In the genomic region with DNA sequence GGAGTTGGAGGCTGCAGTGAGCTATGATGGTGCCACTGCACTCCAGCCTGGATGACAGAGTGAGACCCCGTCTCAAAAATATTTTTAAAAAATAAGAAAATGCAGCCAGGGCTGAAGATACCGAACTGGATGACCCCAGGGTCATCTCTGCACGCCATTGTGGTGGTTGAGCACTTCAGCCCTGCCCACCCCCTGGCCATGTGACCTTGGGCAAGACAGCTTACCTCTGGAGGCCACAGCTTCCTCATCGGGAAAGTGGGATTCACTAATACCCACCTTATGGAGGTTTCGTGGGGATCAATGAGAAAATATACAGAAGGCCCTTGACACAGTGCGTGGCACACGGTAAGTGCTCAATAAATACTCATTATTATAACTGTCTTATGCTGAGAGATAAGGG, we compare ENCODE assay signal across 24 cellular contexts.
"Had no signal": no experiment of that assay in that cellular context is flagged by ENCODE, and none has a peak within 500 bp of the region (broad histone marks: within the 10 kb centered on the region; RNA-seq: fewer than 3 reads in every experiment).

No MANE protein-coding gene starts in this region.

- H3K36me3 ChIP-seq: pancreas, prostate gland had no signal

- H3K4me1 ChIP-seq: prostate gland had no signal

- H3K9me3 ChIP-seq: left ventricle myocardium inferior, pancreas, prostate gland, sigmoid colon, spleen, tibial nerve, upper lobe of left lung, vagina had no signal

- FAIRE-seq: pancreas, small intestine had no signal

- H3K27me3 ChIP-seq: pancreas, sigmoid colon, tibial nerve, upper lobe of left lung, vagina had no signal

- H3K36me3 Mint-ChIP-seq: mesothelial cell of epicardium; natural killer cell treated with Interleukin-12 subunit alpha and Interleukin-12 subunit beta and Interleukin-15 and Interleukin-18, amount 100 ng/mL, for 72 hours had no signal

- ATAC-seq: naive thymus-derived CD4-positive, alpha-beta T cell; natural killer cell treated with Interleukin-12 subunit alpha and Interleukin-12 subunit beta and Interleukin-15 and Interleukin-18, amount 100 ng/mL, for 72 hours; pancreas; right cardiac atrium; stimulated activated memory B cell treated with anti-CD40 and anti-IgM and Interleukin-4, amounts not matched to agents 10 μg/mL and 1 μg/mL and 100 μg/mL, for 72 hours; stimulated activated naive CD8-positive, alpha-beta T cell treated with anti-CD3 and anti-CD28 coated beads, Interleukin-15, amount 100 ng/mL, for 72 hours had no signal

- H3K9me3 Mint-ChIP-seq: mesothelial cell of epicardium; naive thymus-derived CD4-positive, alpha-beta T cell; natural killer cell treated with Interleukin-12 subunit alpha and Interleukin-12 subunit beta and Interleukin-15 and Interleukin-18, amount 100 ng/mL, for 72 hours; stimulated activated memory B cell treated with anti-CD40 and anti-IgM and Interleukin-4, amounts not matched to agents 10 μg/mL and 1 μg/mL and 100 μg/mL, for 72 hours; stimulated activated naive CD8-positive, alpha-beta T cell treated with anti-CD3 and anti-CD28 coated beads, Interleukin-15, amount 100 ng/mL, for 72 hours had no signal

- H3K27ac ChIP-seq: left ventricle myocardium inferior, pancreas, prostate gland, sigmoid colon, spleen, tibial nerve, upper lobe of left lung, vagina had no signal

- H3K27ac Mint-ChIP-seq: mesothelial cell of epicardium; naive thymus-derived CD4-positive, alpha-beta T cell; natural killer cell treated with Interleukin-12 subunit alpha and Interleukin-12 subunit beta and Interleukin-15 and Interleukin-18, amount 100 ng/mL, for 72 hours; stimulated activated memory B cell treated with anti-CD40 and anti-IgM and Interleukin-4, amounts not matched to agents 10 μg/mL and 1 μg/mL and 100 μg/mL, for 72 hours; stimulated activated naive CD8-positive, alpha-beta T cell treated with anti-CD3 and anti-CD28 coated beads, Interleukin-15, amount 100 ng/mL, for 72 hours had no signal

- H3K4me3 ChIP-seq: left ventricle myocardium inferior, lung, pancreas, prostate gland, sigmoid colon, spleen, tibial nerve, upper lobe of left lung, vagina had no signal

- H3K4me3 Mint-ChIP-seq: mesothelial cell of epicardium; naive thymus-derived CD4-positive, alpha-beta T cell; natural killer cell treated with Interleukin-12 subunit alpha and Interleukin-12 subunit beta and Interleukin-15 and Interleukin-18, amount 100 ng/mL, for 72 hours; stimulated activated memory B cell treated with anti-CD40 and anti-IgM and Interleukin-4, amounts not matched to agents 10 μg/mL and 1 μg/mL and 100 μg/mL, for 72 hours; stimulated activated naive CD8-positive, alpha-beta T cell treated with anti-CD3 and anti-CD28 coated beads, Interleukin-15, amount 100 ng/mL, for 72 hours had no signal

- H3K27me3 Mint-ChIP-seq: natural killer cell treated with Interleukin-12 subunit alpha and Interleukin-12 subunit beta and Interleukin-15 and Interleukin-18, amount 100 ng/mL, for 72 hours; stimulated activated memory B cell treated with anti-CD40 and anti-IgM and Interleukin-4, amounts not matched to agents 10 μg/mL and 1 μg/mL and 100 μg/mL, for 72 hours had no signal

- DNase-seq: islet precursor cell; left ventricle myocardium inferior; mesendoderm; naive thymus-derived CD4-positive, alpha-beta T cell; nucleus accumbens; pancreas; retina; sigmoid colon; small intestine; spleen; stimulated activated CD4-positive, alpha-beta T cell treated with anti-CD3 and anti-CD28 coated beads, Interleukin-2, amount 100 ng/mL, for 48 hours; stimulated activated CD4-positive, alpha-beta T cell treated with anti-CD3 and anti-CD28 coated beads, Interleukin-4, amount 100 ng/mL, for 4 hours; stimulated activated CD8-positive, alpha-beta memory T cell treated with anti-CD3 and anti-CD28 coated beads, Interleukin-4, amount 100 ng/mL, for 48 hours; stimulated activated naive CD4-positive, alpha-beta T cell treated with Interleukin-2 at 50 U/mL for 16 hours; stimulated activated naive CD8-positive, alpha-beta T cell treated with anti-CD3 and anti-CD28 coated beads, Interleukin-15, amount 100 ng/mL, for 72 hours; upper lobe of left lung had no signal
